13 cellular contexts compared by ENCODE assay signal in the genomic region with DNA sequence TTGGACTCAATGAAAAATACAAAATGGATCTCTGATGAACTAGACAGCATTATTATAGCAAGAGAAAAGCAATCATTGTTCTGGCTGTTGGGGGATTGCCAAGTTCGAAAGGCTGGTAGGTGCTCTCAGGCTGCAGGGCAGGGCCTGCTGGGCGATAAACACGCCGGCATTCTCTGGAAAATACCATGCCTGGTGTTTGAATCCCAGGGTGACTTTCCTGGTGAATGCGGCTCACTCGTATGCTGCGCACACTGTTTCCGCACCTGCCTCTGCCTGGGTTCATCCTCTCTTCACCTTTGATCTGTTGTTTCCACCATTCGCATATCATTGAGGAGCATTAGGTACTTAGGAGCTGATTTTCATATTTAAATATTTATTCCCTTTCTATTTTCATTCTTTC. TPM values are rescaled to one million over a fixed set of nuclear protein-coding genes. Genes with fewer than 3 reads are reported as not detected.
DNase-seq lines count a peak whose midpoint lies in the region; ATAC-seq, FAIRE-seq and TF ChIP-seq lines count a peak whose summit lies in the region.
"Had no signal": no experiment of that assay in that cellular context is flagged by ENCODE, and none has a peak within 500 bp of the region (broad histone marks: within the 10 kb centered on the region; RNA-seq: fewer than 3 reads in every experiment).

No MANE protein-coding gene starts in this region.

- H4K20me1 ChIP-seq in H1 (replicated peaks in 1 of 2; ENCODE audit: control insufficient read depth in 1 of 2, insufficient read depth in 2 of 2, low read length in 2 of 2): peaks cover 3 to 6% of the 10 kb centered on the region in 2 experiments
- H4K20me1 ChIP-seq: BLaER1 treated with 17β-estradiol and CSF1 and Interleukin-3, amounts not matched to agents 10 nM and 100 nM had no signal

- H3K79me2 ChIP-seq in H1 (ENCODE audit: control insufficient read depth in 1 of 2, insufficient read depth in 2 of 2, low read length in 2 of 2): peaks cover 36 to 76% of the 10 kb centered on the region in 2 experiments

- 0 out of 4 replicates have a peak, but pooled peaks of 1 of the 2 experiments have one; percentile 15 for TF ChIP-seq RAD21 in H1 (IDR thresholded peaks at IDR 0.05 in 1 of 2, conservative IDR thresholded peaks at IDR 0.05 in 1 of 2; ENCODE audit: low read depth in 2 of 2, low read length in 2 of 2)

- no peak overlapping the region for H3K18ac ChIP-seq in H1 (ENCODE audit: extremely low read depth, low read length)

- peaks cover 13% of the 10 kb centered on the region for H3K79me1 ChIP-seq in H1 (ENCODE audit: low read depth, low read length)

- H3K27me3 Mint-ChIP-seq in progenitor cell of endocrine pancreas: peaks cover 62% of the 10 kb centered on the region

- H2BK120ac ChIP-seq in H1 (replicated peaks; ENCODE audit: low read depth, low read length): no peak overlapping the region

- no peak overlapping the region for H2AFZ ChIP-seq in H1 (ENCODE audit: low read length)

- no peaks in the 10 kb centered on the region for H3K9me3 ChIP-seq in H1 (ENCODE audit: insufficient read depth in 2 of 2, low read depth in 1 of 2, low read length in 1 of 2)
- H3K9me3 ChIP-seq in muscle layer of duodenum (ENCODE audit: control insufficient read depth in 1 of 2, low read length in 2 of 2): no peaks in the 10 kb centered on the region
- H3K9me3 ChIP-seq in MG63: no peaks in the 10 kb centered on the region
- H3K9me3 ChIP-seq: BLaER1 treated with 17β-estradiol and CSF1 and Interleukin-3, amounts not matched to agents 10 nM and 100 nM; esophagus squamous epithelium had no signal

- peaks cover 18% of the 10 kb centered on the region for H3K4me1 Mint-ChIP-seq in progenitor cell of endocrine pancreas (ENCODE audit: low read depth)

- peak in 1 of 2 experiments; percentile 51; a peak in 1 of 3 replicates for TF ChIP-seq POLR2A in H1 (IDR thresholded peaks at IDR 0.05; ENCODE audit: control extremely low read depth in 1 of 2, low read depth in 2 of 2, low read length in 2 of 2)

- POLR2A ChIA-PET in H1 (lab: Charles Lee; ENCODE audit: partially characterized antibody): interaction anchor here (1.4 to 10.2 kb wide), 8 partner anchors 15 to 136 kb away, joined by 3 to 154 read pairs (median 17); a partner anchor contains a TSS

- H2BK20ac ChIP-seq in H1 (ENCODE audit: low read length): no peak overlapping the region

- no peak overlapping the region for H3K4me3 Mint-ChIP-seq in progenitor cell of endocrine pancreas (ENCODE audit: low read depth)

- peaks cover 2 to 17% (median 9%) of the 10 kb centered on the region in 4 experiments for H3K4me1 ChIP-seq in H1 (replicated peaks in 1 of 4; ENCODE audit: control insufficient read depth in 3 of 4, insufficient read depth in 4 of 4, low read length in 3 of 4)
- peaks cover 0 to 39% of the 10 kb centered on the region in 2 donors for H3K4me1 ChIP-seq in muscle layer of duodenum (ENCODE audit: control insufficient read depth in 1 of 2, insufficient read depth in 2 of 2, low read length in 2 of 2)

- H2AK5ac ChIP-seq in H1 (ENCODE audit: low read depth, low read length): no peak overlapping the region

- peak; percentile 20 for DNase-seq in DMS153 treated with DMSO at 0.1 percent for 48 hours (lab: John Stamatoyannopoulos, UW; ENCODE audit: unreplicated experiment)
- DNase-seq in NCI-H2081 treated with DMSO at 0.1 percent for 48 hours (lab: John Stamatoyannopoulos, UW): peak; percentile 69
- DNase-seq in H1 (ENCODE audit: low read depth in 1 of 2, low spot score in 2 of 2): no peak
- DNase-seq in MG63: no peak
- no peak for DNase-seq in progenitor cell of endocrine pancreas (ENCODE audit: low spot score, unreplicated experiment)
- DNase-seq in NK-92 treated with Interleukin-12 subunit alpha and Interleukin-12 subunit beta, amount 100 ng/mL, for 24 hours (lab: John Stamatoyannopoulos, UW): no peak
- DNase-seq: esophagus squamous epithelium, PC-3 had no signal

- peaks cover 2% of the 10 kb centered on the region for H3K36me3 Mint-ChIP-seq in progenitor cell of endocrine pancreas (ENCODE audit: insufficient read depth)

- CTCF ChIA-PET in H1 (lab: Charles Lee; ENCODE audit: partially characterized antibody): interaction anchor here (0.6 to 2.1 kb wide), 4 partner anchors 9 to 48 kb away, joined by 3 to 15 read pairs (median 6); no protein-coding TSS in a partner anchor

- no peak for TF ChIP-seq CTCF in H1 (IDR thresholded peaks at IDR 0.05; ENCODE audit: control extremely low read depth in 1 of 3, insufficient read depth in 1 of 3, low read depth in 1 of 3, low read length in 3 of 3)
- no peak for TF ChIP-seq CTCF in progenitor cell of endocrine pancreas (IDR thresholded peaks at IDR 0.05; ENCODE audit: unreplicated experiment)

- H4K91ac ChIP-seq in H1 (replicated peaks; ENCODE audit: insufficient read length, low read length): no peak overlapping the region

- H3K9me3 Mint-ChIP-seq in progenitor cell of endocrine pancreas (ENCODE audit: low read depth): no peaks in the 10 kb centered on the region

- no peak for TF ChIP-seq EP300 in H1 (IDR thresholded peaks at IDR 0.05; ENCODE audit: borderline replicate concordance in 1 of 2, low read depth in 2 of 2, low read length in 2 of 2)

- no peak overlapping the region for H3K23ac ChIP-seq in H1 (ENCODE audit: insufficient read length)

- no peak overlapping the region for H3K56ac ChIP-seq in H1 (replicated peaks; ENCODE audit: insufficient read length, low read depth, low read length)

- no peak for ATAC-seq in HG02678 (IDR thresholded peaks at IDR 0.05; ENCODE audit: unreplicated experiment)
- ATAC-seq: HCT116, PC-3 had no signal

- H3K23me2 ChIP-seq in H1 (ENCODE audit: low read depth, low read length): peaks cover 12% of the 10 kb centered on the region; the same call in 1 of the 2 replicates

- H3K36me3 ChIP-seq in H1 (ENCODE audit: control insufficient read depth in 2 of 4, insufficient read depth in 4 of 4, low read length in 3 of 4) (peaks cover 0 to 23% (median 0%) of the 10 kb centered on the region in 4 experiments; a peak in 5 of 8 replicates), muscle layer of duodenum (ENCODE audit: control insufficient read depth in 1 of 2, insufficient read depth in 2 of 2, low read length in 2 of 2) (no peaks in the 10 kb centered on the region), MG63 (no peaks in the 10 kb centered on the region; the same call in 1 of the 2 replicates)
- H3K36me3 ChIP-seq: esophagus squamous epithelium had no signal

- H3K4ac ChIP-seq in H1 (replicated peaks; ENCODE audit: insufficient read length, low read depth, low read length): no peak overlapping the region

- H3K4me3 ChIP-seq in H1 (ENCODE audit: extremely low read depth in 1 of 4, insufficient read depth in 2 of 4, low read depth in 3 of 4, low read length in 4 of 4): peak overlapping the region; percentile 81 to 96 (median 87)
- peak overlapping the region; percentile 41 to 53 for H3K4me3 ChIP-seq in muscle layer of duodenum (ENCODE audit: low read depth in 1 of 2, low read length in 2 of 2)
- H3K4me3 ChIP-seq in MG63: no peak overlapping the region
- H3K4me3 ChIP-seq: BLaER1 treated with 17β-estradiol and CSF1 and Interleukin-3, amounts not matched to agents 10 nM and 100 nM had no signal

- no peak overlapping the region for H4K5ac ChIP-seq in H1 (ENCODE audit: insufficient read length, low read depth, low read length)

- H3K4me2 ChIP-seq in H1 (ENCODE audit: insufficient read depth in 1 of 2, low read depth in 2 of 2, low read length in 2 of 2): peak overlapping the region; percentile 80 to 86

- peak overlapping the region in 3 of 4 experiments; percentile 5 to 58 (median 10); a peak in 3 of 7 replicates for H3K9ac ChIP-seq in H1 (replicated peaks in 1 of 4; ENCODE audit: extremely low read depth in 1 of 4, low read depth in 3 of 4, low read length in 3 of 4)
- H3K9ac ChIP-seq: BLaER1 treated with 17β-estradiol and CSF1 and Interleukin-3, amounts not matched to agents 10 nM and 100 nM had no signal

- no peaks in the 10 kb centered on the region for H3K27me3 ChIP-seq in H1 (replicated peaks in 1 of 4; ENCODE audit: control insufficient read depth in 3 of 4, extremely low read depth in 1 of 4, insufficient read depth in 3 of 4, low read length in 3 of 4)
- no peaks in the 10 kb centered on the region for H3K27me3 ChIP-seq in muscle layer of duodenum (ENCODE audit: low read depth, low read length)
- H3K27me3 ChIP-seq in MG63: no peaks in the 10 kb centered on the region
- H3K27me3 ChIP-seq: BLaER1 treated with 17β-estradiol and CSF1 and Interleukin-3, amounts not matched to agents 10 nM and 100 nM; esophagus squamous epithelium had no signal

- no peak overlapping the region; the same call in 1 of the 2 replicates for H4K8ac ChIP-seq in H1 (ENCODE audit: extremely low read depth, insufficient read depth, low read length)

- 1% methylated on average over 9 of the region's 9 CpGs; no CpG with 5 or more reads in 1 of the 2 experiments for WGBS in H1 (ENCODE audit: extremely low coverage in 1 of 2, insufficient coverage in 1 of 2, insufficient read length in 1 of 2, insufficient replicate concordance in 2 of 2, low coverage in 1 of 2, low lambda C conversion rate in 2 of 2, missing lambda C conversion rate in 1 of 2), 2 experiments

- FAIRE-seq in H1 (lab: Jason Lieb, UNC): peak; percentile 73
- FAIRE-seq: TTC549 had no signal

- H3K14ac ChIP-seq in H1 (ENCODE audit: insufficient read length): no peak overlapping the region

- H2BK12ac ChIP-seq in H1 (ENCODE audit: low read depth, low read length): no peak overlapping the region

- 0 out of 2 replicates have a peak overlapping the region, but pooled peaks have one; percentile 20 for H2BK5ac ChIP-seq in H1 (ENCODE audit: low read depth, low read length)

- H3K27ac Mint-ChIP-seq in progenitor cell of endocrine pancreas: no peak overlapping the region

- no peak overlapping the region for H3K27ac ChIP-seq in H1 (ENCODE audit: low read depth, low read length)
- H3K27ac ChIP-seq in muscle layer of duodenum (ENCODE audit: low read length): peak overlapping the region; percentile 60
- H3K27ac ChIP-seq: BLaER1 treated with 17β-estradiol and CSF1 and Interleukin-3, amounts not matched to agents 10 nM and 100 nM had no signal

- H2BK15ac ChIP-seq in H1 (ENCODE audit: low read length): no peak overlapping the region

TF ChIP-seq in H1, 55 proteins besides CTCF, POLR2A, EP300 and RAD21 (continues in another document):
- peak; percentile 34; the same call in 1 of the 2 replicates for TF ChIP-seq POLR2AphosphoS5 (IDR thresholded peaks at IDR 0.05; ENCODE audit: low read depth, low read length)

RNA-seq across cellular contexts. Expression of a gene that starts 37.4 kb away (rescaled TPM):
- 52.5 and 54.3 TPM in 2 replicates for total RNA-seq in H1 (2021; fragmentation: NEBNext Ultra II Directional; extraction: Animal tissue kit (Norgen Biotek cat#: 25700))
- polyA plus RNA-seq in H1 (2011; rRNA removed): 14.4 and 19.3 TPM in 2 replicates
- 23.1 TPM for polyA plus RNA-seq in H1 (2011; cell fraction: cytosol; rRNA removed)
- 17.0 TPM for polyA plus RNA-seq in H1 (2011; cell fraction: nucleus; rRNA removed)
- polyA plus RNA-seq in H1 (2012, experiment 1 of 2): 24.0 to 35.0 TPM (median 27.9 TPM) in 4 replicates
- 3.7 TPM for polyA plus RNA-seq in H1 (2012, experiment 2 of 2)
- polyA plus RNA-seq in H1 (2013, experiment 1 of 2): 38.9 TPM
- polyA plus RNA-seq in H1 (2013, experiment 2 of 2): 43.7 TPM
- polyA minus RNA-seq in H1 (2011; rRNA and poly(A)+ RNA removed): 77.9 and 94.2 TPM in 2 replicates
- 36.0 TPM for polyA minus RNA-seq in H1 (2011; cell fraction: cytosol; rRNA and poly(A)+ RNA removed)
- polyA minus RNA-seq in H1 (2011; cell fraction: nucleus; rRNA and poly(A)+ RNA removed): 104 TPM
- total RNA-seq in MG63 (2014; rRNA removed; shearing (Covaris generic); ENCODE audit: low replicate concordance): 5.6 and 6.4 TPM in 2 replicates
- 8.2 and 12.3 TPM in 2 replicates for total RNA-seq in progenitor cell of endocrine pancreas

Comparison
In these comparisons a context has a peak if more than half of its experiments do, and no peak if none do; other contexts are left out.
1. DNase-seq: peak in DMS153 treated with DMSO at 0.1 percent for 48 hours (single experiment) and NCI-H2081 treated with DMSO at 0.1 percent for 48 hours (single experiment); none in H1 (0 of 2), MG63 (single experiment), progenitor cell of endocrine pancreas (single experiment) and NK-92 treated with Interleukin-12 subunit alpha and Interleukin-12 subunit beta, amount 100 ng/mL, for 24 hours (single experiment).